13 cellular contexts compared by ENCODE assay signal in genomic region chr4:41141910-41142309, GRCh38.
DNase-seq lines count a peak whose midpoint lies in the region; ATAC-seq, FAIRE-seq and TF ChIP-seq lines count a peak whose summit lies in the region.
"Had no signal": no experiment of that assay in that cellular context is flagged by ENCODE, and none has a peak within 500 bp of the region (broad histone marks: within the 10 kb centered on the region; RNA-seq: fewer than 3 reads in every experiment).

No MANE protein-coding gene starts in this region.

- TF ChIP-seq EP300 in A549 (IDR thresholded peaks at IDR 0.05), result no peak

- no peaks in the 10 kb centered on the region for H4K20me1 ChIP-seq in osteoblast (ENCODE audit: insufficient read depth, low read length)

- peaks cover 13% of the 10 kb centered on the region for H3K36me3 ChIP-seq in osteoblast (ENCODE audit: insufficient read depth, low read length)

- H3K9me3 ChIP-seq in A549 (no peaks in the 10 kb centered on the region), osteoblast (ENCODE audit: low read depth, low read length) (no peaks in the 10 kb centered on the region)

- DNase-seq in A549 (ENCODE audit: low read depth in 1 of 2, low spot score in 1 of 2), result peak in 1 of 2 experiments; percentile 19
- DNase-seq in RCC 7860 (ENCODE audit: low spot score), result peak; percentile 89
- DNase-seq in osteoblast (ENCODE audit: insufficient read length, low spot score, missing footprints), result peak; percentile 59
- no peak for DNase-seq in GM19238 (ENCODE audit: insufficient read length, low spot score)
- no peak for DNase-seq in activated CD8-positive, alpha-beta T cell treated with anti-CD3 and anti-CD28 coated beads, Interleukin-2, amount 10 ng/mL, durations not matched to agents 7 days and 5 days
- DNase-seq in activated T-cell treated with anti-CD3 and anti-CD28 coated beads, Interleukin-2, amount 50 U/mL, for 4 hours, result no peak
- DNase-seq: activated T-cell treated with anti-CD3 and anti-CD28 coated beads, Interleukin-2, amount 50 U/mL, for 24 hours; mesendoderm; NCI-H748 treated with DMSO at 0.1 percent for 48 hours; stimulated activated CD4-positive, alpha-beta T cell treated with anti-CD3 and anti-CD28 coated beads, Interleukin-1b, Interleukin-23, amount 100 ng/mL, for 48 hours had no signal

- CTCF ChIA-PET in A549 (lab: Yijun Ruan, JAX), result no interaction called here
- CTCF ChIA-PET in activated CD8-positive, alpha-beta T cell treated with anti-CD3 and anti-CD28 coated beads, Interleukin-2, amount 10 ng/mL, durations not matched to agents 7 days and 5 days (lab: Charles Lee), result no interaction called here

- H3K4me3 ChIP-seq in A549 (no peak overlapping the region), osteoblast (ENCODE audit: insufficient read depth, low read length) (no peak overlapping the region)

- 58% methylated on average over 1 of the region's 1 CpG for WGBS in A549 (ENCODE audit: missing lambda C conversion rate)

- H3K4me2 ChIP-seq in A549 (peak overlapping the region; percentile 36; the same call in 1 of the 3 replicates), osteoblast (ENCODE audit: insufficient read depth, low read length) (peak overlapping the region; percentile 68)
- H3K4me2 ChIP-seq: KMS-11 had no signal

- ATAC-seq in A549 (no peak), esophagus mucosa (peak; percentile 36), GM19324 (IDR thresholded peaks at IDR 0.05; ENCODE audit: low FRiP score, unreplicated experiment) (no peak)
- ATAC-seq in activated CD8-positive, alpha-beta T cell treated with anti-CD3 and anti-CD28 coated beads, Interleukin-2, amount 10 ng/mL, durations not matched to agents 7 days and 5 days, result no peak
- no peak for ATAC-seq in activated T-cell treated with anti-CD3 and anti-CD28 coated beads, Interleukin-2, amount 50 U/mL, for 4 hours

- no peak overlapping the region for H3K27ac Mint-ChIP-seq in activated CD8-positive, alpha-beta T cell treated with anti-CD3 and anti-CD28 coated beads, Interleukin-2, amount 10 ng/mL, durations not matched to agents 7 days and 5 days
- H3K27ac Mint-ChIP-seq: activated T-cell treated with anti-CD3 and anti-CD28 coated beads, Interleukin-2, amount 50 U/mL, for 24 hours had no signal

- TF ChIP-seq CTCF in A549 (IDR thresholded peaks at IDR 0.05), result no peak
- no peak for TF ChIP-seq CTCF in osteoblast (IDR thresholded peaks at IDR 0.05; ENCODE audit: extremely low read depth, low read depth, low read length)

- TF ChIP-seq POLR2A in A549 (IDR thresholded peaks at IDR 0.05; ENCODE audit: low read length), result no peak

- peak overlapping the region; percentile 43 to 73; a peak in 4 of 6 replicates for H3K27ac ChIP-seq in A549
- H3K27ac ChIP-seq in osteoblast (ENCODE audit: low read depth, low read length), result peak overlapping the region; percentile 91
- H3K27ac ChIP-seq: KMS-11 had no signal

- TF ChIP-seq RAD21 in A549 (conservative IDR thresholded peaks at IDR 0.05 in 1 of 2, IDR thresholded peaks at IDR 0.05 in 1 of 2), result no peak

- H3K9me3 Mint-ChIP-seq in activated CD8-positive, alpha-beta T cell treated with anti-CD3 and anti-CD28 coated beads, Interleukin-2, amount 10 ng/mL, durations not matched to agents 7 days and 5 days (ENCODE audit: insufficient read depth), result no peaks in the 10 kb centered on the region
- no peaks in the 10 kb centered on the region for H3K9me3 Mint-ChIP-seq in activated T-cell treated with anti-CD3 and anti-CD28 coated beads, Interleukin-2, amount 50 U/mL, for 4 hours
- H3K9me3 Mint-ChIP-seq: activated T-cell treated with anti-CD3 and anti-CD28 coated beads, Interleukin-2, amount 50 U/mL, for 24 hours had no signal

- H3K4me1 ChIP-seq in A549, result peaks cover 37% of the 10 kb centered on the region
- peaks cover 56% of the 10 kb centered on the region for H3K4me1 ChIP-seq in osteoblast (ENCODE audit: insufficient read depth, low read length)

- H2AFZ ChIP-seq in osteoblast (ENCODE audit: low read length), result no peak overlapping the region

- H3K36me3 Mint-ChIP-seq in activated CD8-positive, alpha-beta T cell treated with anti-CD3 and anti-CD28 coated beads, Interleukin-2, amount 10 ng/mL, durations not matched to agents 7 days and 5 days (ENCODE audit: low read depth), result no peaks in the 10 kb centered on the region
- H3K36me3 Mint-ChIP-seq in activated T-cell treated with anti-CD3 and anti-CD28 coated beads, Interleukin-2, amount 50 U/mL, for 4 hours (ENCODE audit: insufficient read depth), result no peaks in the 10 kb centered on the region

- H3K27me3 Mint-ChIP-seq in activated CD8-positive, alpha-beta T cell treated with anti-CD3 and anti-CD28 coated beads, Interleukin-2, amount 10 ng/mL, durations not matched to agents 7 days and 5 days (ENCODE audit: low read depth), result peaks cover 2% of the 10 kb centered on the region
- H3K27me3 Mint-ChIP-seq in activated T-cell treated with anti-CD3 and anti-CD28 coated beads, Interleukin-2, amount 50 U/mL, for 4 hours (ENCODE audit: low read depth), result peaks cover 2% of the 10 kb centered on the region
- H3K27me3 Mint-ChIP-seq: activated T-cell treated with anti-CD3 and anti-CD28 coated beads, Interleukin-2, amount 50 U/mL, for 24 hours had no signal

- no peaks in the 10 kb centered on the region for H3K4me1 Mint-ChIP-seq in activated CD8-positive, alpha-beta T cell treated with anti-CD3 and anti-CD28 coated beads, Interleukin-2, amount 10 ng/mL, durations not matched to agents 7 days and 5 days (ENCODE audit: low read depth)
- no peaks in the 10 kb centered on the region for H3K4me1 Mint-ChIP-seq in activated T-cell treated with anti-CD3 and anti-CD28 coated beads, Interleukin-2, amount 50 U/mL, for 4 hours (ENCODE audit: low read depth)

- H3K79me2 ChIP-seq in osteoblast (ENCODE audit: insufficient read depth, low read length), result peaks cover 65% of the 10 kb centered on the region

- POLR2A ChIA-PET in A549 (lab: Yijun Ruan, JAX), result no interaction called here
- POLR2A ChIA-PET in activated CD8-positive, alpha-beta T cell treated with anti-CD3 and anti-CD28 coated beads, Interleukin-2, amount 10 ng/mL, durations not matched to agents 7 days and 5 days (lab: Charles Lee), result no interaction called here

- no peak for FAIRE-seq in A549 (lab: Jason Lieb, UNC)
- peak; percentile 93 for FAIRE-seq in RCC 7860 (lab: Jason Lieb, UNC)

- no peaks in the 10 kb centered on the region for H3K27me3 ChIP-seq in osteoblast (ENCODE audit: insufficient read depth, low read length)

- H3K4me3 Mint-ChIP-seq in activated CD8-positive, alpha-beta T cell treated with anti-CD3 and anti-CD28 coated beads, Interleukin-2, amount 10 ng/mL, durations not matched to agents 7 days and 5 days, result no peak overlapping the region
- H3K4me3 Mint-ChIP-seq in activated T-cell treated with anti-CD3 and anti-CD28 coated beads, Interleukin-2, amount 50 U/mL, for 4 hours, result no peak overlapping the region
- H3K4me3 Mint-ChIP-seq: activated T-cell treated with anti-CD3 and anti-CD28 coated beads, Interleukin-2, amount 50 U/mL, for 24 hours had no signal

TF ChIP-seq in A549, 52 proteins besides CTCF, POLR2A, EP300 and RAD21:
- TF ChIP-seq JUNB (IDR thresholded peaks at IDR 0.05) (0 out of 2 replicates have a peak, but pooled peaks have one; percentile 15), BHLHE40 (IDR thresholded peaks at IDR 0.05; ENCODE audit: low read depth, low read length) (no peak)
TF ChIP-seq in A549: peak in this region for 1.

Comparison
In these comparisons a context has a peak if more than half of its experiments do, and no peak if none do; other contexts are left out.
1. DNase-seq: peak in RCC 7860 (single experiment) and osteoblast (single experiment); none in GM19238 (single experiment), activated CD8-positive, alpha-beta T cell treated with anti-CD3 and anti-CD28 coated beads, Interleukin-2, amount 10 ng/mL, durations not matched to agents 7 days and 5 days (single experiment) and activated T-cell treated with anti-CD3 and anti-CD28 coated beads, Interleukin-2, amount 50 U/mL, for 4 hours (single experiment).